In genomic region chr2:240136013-240136670, GRCh38 we compare ENCODE assay signal across 8 cellular contexts. TPM values are rescaled to one million over a fixed set of nuclear protein-coding genes. Genes with fewer than 3 reads are reported as not detected.
DNase-seq lines count a peak whose midpoint lies in the region; ATAC-seq, FAIRE-seq and TF ChIP-seq lines count a peak whose summit lies in the region.

TSS of gene COPS9 (minus strand) at chr2:240136305. CDS start at chr2:240136284, 21 bp downstream.

- intact Hi-C loops in PC-3 (cut with micrococcal nuclease): loop anchor here (1.0 kb wide), 1 partner anchor 111 kb away; the partner anchor contains the start of gene NDUFA10

- H3K27me3 ChIP-seq in PC-3 (ENCODE audit: low read length): no peaks in the 10 kb centered on the region
- H3K27me3 ChIP-seq in mucosa of stomach (ENCODE audit: control insufficient read depth, insufficient read depth, low read length): peaks cover 4% of the 10 kb centered on the region

- H3K4me1 ChIP-seq in PC-3 (ENCODE audit: insufficient read depth, low read length) (peaks cover 24% of the 10 kb centered on the region), mucosa of stomach (ENCODE audit: control insufficient read depth, insufficient read depth, low read length) (peaks cover 12% of the 10 kb centered on the region)

- FAIRE-seq in D721Med (lab: Jason Lieb, UNC): no peak

- H4K20me1 ChIP-seq in PC-3 (ENCODE audit: low read length): peaks cover 10% of the 10 kb centered on the region; the same call in 1 of the 2 replicates

- DNase-seq in D721Med (ENCODE audit: insufficient read length, low spot score) (peak; percentile 96), HuH-7 (ENCODE audit: low spot score) (peak; percentile 91), PC-3 (peak; percentile 80), erythroblast (lab: John Stamatoyannopoulos, UW) (peak; percentile 92 to 93)
- peak; percentile 92 for DNase-seq in activated T-cell treated with anti-CD3 and anti-CD28 coated beads, Interleukin-2, amount 50 U/mL, for 1 hour
- peak; percentile 61 to 71 for DNase-seq in stimulated activated CD8-positive, alpha-beta memory T cell treated with anti-CD3 and anti-CD28 coated beads, Interleukin-4, amount 100 ng/mL, for 4 hours (ENCODE audit: low read depth in 2 of 2, low spot score in 1 of 2)

- POLR2A ChIA-PET in PC-3 (lab: Charles Lee; ENCODE audit: unreplicated experiment): no interaction called here

- H3K4me2 ChIP-seq in PC-3 (ENCODE audit: low read length): peak within 1 kb of the TSS; percentile 100

- peak within 1 kb of the TSS; percentile 94 for H3K9ac ChIP-seq in PC-3 (ENCODE audit: low read length)
- H3K9ac ChIP-seq in mucosa of stomach (ENCODE audit: low read length): peak within 1 kb of the TSS; percentile 95

- H3K9me3 ChIP-seq in PC-3 (ENCODE audit: low read length): no peaks in the 10 kb centered on the region
- H3K9me3 ChIP-seq in mucosa of stomach (ENCODE audit: control insufficient read depth, low read length): no peaks in the 10 kb centered on the region

- peaks cover 34% of the 10 kb centered on the region for H3K79me2 ChIP-seq in PC-3 (ENCODE audit: low read length)

- CTCF ChIA-PET in PC-3 (lab: Charles Lee): no interaction called here

- H3F3A ChIP-seq in PC-3 (ENCODE audit: low read length, unreplicated experiment): no peaks in the 10 kb centered on the region

- H2AFZ ChIP-seq in PC-3 (ENCODE audit: low read length): peak within 1 kb of the TSS; percentile 99

- H3K27ac ChIP-seq in PC-3 (ENCODE audit: low read length): no peak within 1 kb of the TSS

- no TSS peak for BruUV-seq in PC-3 (replicated peaks; lab: Mats Ljungman, UMichigan)

- ATAC-seq in GM21515 (IDR thresholded peaks at IDR 0.05; ENCODE audit: unreplicated experiment) (peak; percentile 97), PC-3 (peak; percentile 88)

- peaks cover 14% of the 10 kb centered on the region for H3K36me3 ChIP-seq in PC-3 (ENCODE audit: low read depth, low read length)
- peaks cover 4% of the 10 kb centered on the region for H3K36me3 ChIP-seq in mucosa of stomach (ENCODE audit: control insufficient read depth, insufficient read depth, low read length)

- H3K4me3 ChIP-seq in PC-3 (ENCODE audit: low read length) (peak within 1 kb of the TSS; percentile 99), mucosa of stomach (ENCODE audit: low read length) (peak within 1 kb of the TSS; percentile 97)

- no peaks in the 10 kb centered on the region for H3K9me2 ChIP-seq in PC-3 (replicated peaks; ENCODE audit: low read length)

- no peak for TF ChIP-seq CTCF in D721Med (IDR thresholded peaks at IDR 0.05; ENCODE audit: insufficient read depth, missing control alignments)
- no peak for TF ChIP-seq CTCF in PC-3 (conservative IDR thresholded peaks at IDR 0.05; ENCODE audit: low read depth, low read length)

- peak; percentile 65 for TF ChIP-seq POLR2A in erythroblast (IDR thresholded peaks at IDR 0.05; ENCODE audit: low read length)

RNA-seq across cellular contexts. Expression of gene COPS9, which starts in this region (rescaled TPM):
- total RNA-seq in PC-3 (2014; rRNA removed): 317 and 473 TPM in 2 replicates
